1 cellular context compared by ENCODE assay signal in the genomic region with DNA sequence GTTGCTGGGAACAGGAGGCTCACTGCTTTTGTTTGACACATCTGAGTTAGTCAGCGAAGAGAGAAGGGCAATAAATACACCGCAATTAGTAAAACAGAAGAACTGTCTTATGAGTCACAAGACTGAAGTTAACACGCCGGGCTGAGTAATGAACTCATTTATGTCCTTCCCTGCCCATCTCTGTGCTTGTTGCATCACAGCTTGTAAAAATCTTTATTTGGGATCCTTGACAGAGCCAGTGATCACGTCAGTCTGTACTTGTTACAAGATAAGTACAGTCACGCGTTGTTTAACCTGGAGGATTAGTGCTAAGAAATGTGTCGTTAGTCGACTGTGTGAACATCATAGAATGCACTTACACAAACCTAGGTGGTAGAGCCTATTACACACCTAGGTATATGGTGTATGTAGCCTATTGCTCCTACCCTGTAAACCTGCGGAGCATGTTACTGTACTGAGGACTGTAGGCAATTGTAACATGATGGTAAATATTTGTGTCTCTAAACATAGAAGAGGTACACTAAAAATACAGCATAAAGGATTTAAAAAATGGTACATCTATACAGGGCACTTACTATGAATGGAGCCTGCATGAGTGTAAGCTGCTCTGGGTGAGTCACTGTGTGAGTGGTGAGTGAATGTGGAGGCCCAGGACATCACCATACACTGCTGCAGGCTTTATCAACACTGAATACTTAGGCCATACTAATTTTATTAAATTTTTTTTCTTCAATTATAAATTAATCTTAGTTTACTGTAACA.
TF ChIP-seq lines count a peak whose summit lies in the region.

No MANE protein-coding gene starts in this region.

TF ChIP-seq in HEK293, 187 proteins besides CTCF, POLR2A, EP300 and RAD21 (continued from another document and continues in another):
- TF ChIP-seq, protein P1, sequence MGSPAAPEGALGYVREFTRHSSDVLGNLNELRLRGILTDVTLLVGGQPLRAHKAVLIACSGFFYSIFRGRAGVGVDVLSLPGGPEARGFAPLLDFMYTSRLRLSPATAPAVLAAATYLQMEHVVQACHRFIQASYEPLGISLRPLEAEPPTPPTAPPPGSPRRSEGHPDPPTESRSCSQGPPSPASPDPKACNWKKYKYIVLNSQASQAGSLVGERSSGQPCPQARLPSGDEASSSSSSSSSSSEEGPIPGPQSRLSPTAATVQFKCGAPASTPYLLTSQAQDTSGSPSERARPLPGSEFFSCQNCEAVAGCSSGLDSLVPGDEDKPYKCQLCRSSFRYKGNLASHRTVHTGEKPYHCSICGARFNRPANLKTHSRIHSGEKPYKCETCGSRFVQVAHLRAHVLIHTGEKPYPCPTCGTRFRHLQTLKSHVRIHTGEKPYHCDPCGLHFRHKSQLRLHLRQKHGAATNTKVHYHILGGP (tag by site-specific recombination; IDR thresholded peaks at IDR 0.05) = peak; percentile 41
- no peak for TF ChIP-seq ZIC2 (tag by site-specific recombination; IDR thresholded peaks at IDR 0.05)
- TF ChIP-seq, protein P2, sequence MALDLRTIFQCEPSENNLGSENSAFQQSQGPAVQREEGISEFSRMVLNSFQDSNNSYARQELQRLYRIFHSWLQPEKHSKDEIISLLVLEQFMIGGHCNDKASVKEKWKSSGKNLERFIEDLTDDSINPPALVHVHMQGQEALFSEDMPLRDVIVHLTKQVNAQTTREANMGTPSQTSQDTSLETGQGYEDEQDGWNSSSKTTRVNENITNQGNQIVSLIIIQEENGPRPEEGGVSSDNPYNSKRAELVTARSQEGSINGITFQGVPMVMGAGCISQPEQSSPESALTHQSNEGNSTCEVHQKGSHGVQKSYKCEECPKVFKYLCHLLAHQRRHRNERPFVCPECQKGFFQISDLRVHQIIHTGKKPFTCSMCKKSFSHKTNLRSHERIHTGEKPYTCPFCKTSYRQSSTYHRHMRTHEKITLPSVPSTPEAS (tag by site-specific recombination; IDR thresholded peaks at IDR 0.05) = peak; percentile 73
- no peak for TF ChIP-seq ZNF664 (tag by site-specific recombination; IDR thresholded peaks at IDR 0.05)
- TF ChIP-seq ZFP3 (tag by site-specific recombination; IDR thresholded peaks at IDR 0.05; ENCODE audit: low read depth) = no peak
- TF ChIP-seq, protein P3, sequence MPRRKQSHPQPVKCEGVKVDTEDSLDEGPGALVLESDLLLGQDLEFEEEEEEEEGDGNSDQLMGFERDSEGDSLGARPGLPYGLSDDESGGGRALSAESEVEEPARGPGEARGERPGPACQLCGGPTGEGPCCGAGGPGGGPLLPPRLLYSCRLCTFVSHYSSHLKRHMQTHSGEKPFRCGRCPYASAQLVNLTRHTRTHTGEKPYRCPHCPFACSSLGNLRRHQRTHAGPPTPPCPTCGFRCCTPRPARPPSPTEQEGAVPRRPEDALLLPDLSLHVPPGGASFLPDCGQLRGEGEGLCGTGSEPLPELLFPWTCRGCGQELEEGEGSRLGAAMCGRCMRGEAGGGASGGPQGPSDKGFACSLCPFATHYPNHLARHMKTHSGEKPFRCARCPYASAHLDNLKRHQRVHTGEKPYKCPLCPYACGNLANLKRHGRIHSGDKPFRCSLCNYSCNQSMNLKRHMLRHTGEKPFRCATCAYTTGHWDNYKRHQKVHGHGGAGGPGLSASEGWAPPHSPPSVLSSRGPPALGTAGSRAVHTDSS (tag by site-specific recombination; IDR thresholded peaks at IDR 0.05) = peak; percentile 12; the same call in 1 of the 2 replicates
- TF ChIP-seq ZNF501 (tag by site-specific recombination; IDR thresholded peaks at IDR 0.05) = peak; percentile 62; the same call in 1 of the 2 replicates
- TF ChIP-seq ZNF19 (tag by site-specific recombination; IDR thresholded peaks at IDR 0.05; ENCODE audit: low read depth) = no peak
- peak; percentile 86 for TF ChIP-seq TRIM28 (IDR thresholded peaks at IDR 0.05; ENCODE audit: borderline replicate concordance, low read length)
- no peak for TF ChIP-seq ZNF16 (tag by site-specific recombination; IDR thresholded peaks at IDR 0.05; ENCODE audit: low read depth)
- no peak for TF ChIP-seq ZNF624 (tag by site-specific recombination; IDR thresholded peaks at IDR 0.05)
- TF ChIP-seq ZNF76 (tag by site-specific recombination; IDR thresholded peaks at IDR 0.05; ENCODE audit: borderline replicate concordance, low read depth) = peak; percentile 50; the same call in 1 of the 2 replicates
- TF ChIP-seq, protein P4, sequence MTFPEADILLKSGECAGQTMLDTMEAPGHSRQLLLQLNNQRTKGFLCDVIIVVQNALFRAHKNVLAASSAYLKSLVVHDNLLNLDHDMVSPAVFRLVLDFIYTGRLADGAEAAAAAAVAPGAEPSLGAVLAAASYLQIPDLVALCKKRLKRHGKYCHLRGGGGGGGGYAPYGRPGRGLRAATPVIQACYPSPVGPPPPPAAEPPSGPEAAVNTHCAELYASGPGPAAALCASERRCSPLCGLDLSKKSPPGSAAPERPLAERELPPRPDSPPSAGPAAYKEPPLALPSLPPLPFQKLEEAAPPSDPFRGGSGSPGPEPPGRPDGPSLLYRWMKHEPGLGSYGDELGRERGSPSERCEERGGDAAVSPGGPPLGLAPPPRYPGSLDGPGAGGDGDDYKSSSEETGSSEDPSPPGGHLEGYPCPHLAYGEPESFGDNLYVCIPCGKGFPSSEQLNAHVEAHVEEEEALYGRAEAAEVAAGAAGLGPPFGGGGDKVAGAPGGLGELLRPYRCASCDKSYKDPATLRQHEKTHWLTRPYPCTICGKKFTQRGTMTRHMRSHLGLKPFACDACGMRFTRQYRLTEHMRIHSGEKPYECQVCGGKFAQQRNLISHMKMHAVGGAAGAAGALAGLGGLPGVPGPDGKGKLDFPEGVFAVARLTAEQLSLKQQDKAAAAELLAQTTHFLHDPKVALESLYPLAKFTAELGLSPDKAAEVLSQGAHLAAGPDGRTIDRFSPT (tag by site-specific recombination; IDR thresholded peaks at IDR 0.05) = peak; percentile 99
- peak; percentile 86 for TF ChIP-seq ZNF184 (tag by site-specific recombination; IDR thresholded peaks at IDR 0.05)
- no peak for TF ChIP-seq ZNF707 (tag by site-specific recombination; IDR thresholded peaks at IDR 0.05)
- TF ChIP-seq ZNF670 (tag by site-specific recombination; IDR thresholded peaks at IDR 0.05; ENCODE audit: low read depth) = no peak
- TF ChIP-seq ZNF747 (tag by site-specific recombination; IDR thresholded peaks at IDR 0.05) = no peak
- TF ChIP-seq ZNF792 (tag by site-specific recombination; IDR thresholded peaks at IDR 0.05) = peak; percentile 79; the same call in 1 of the 2 replicates
- no peak for TF ChIP-seq ZNF266 (tag by site-specific recombination; IDR thresholded peaks at IDR 0.05; ENCODE audit: low read depth)
- TF ChIP-seq ZFP37 (tag by site-specific recombination; IDR thresholded peaks at IDR 0.05) = peak; percentile 80
- TF ChIP-seq ZNF830 (tag by site-specific recombination; IDR thresholded peaks at IDR 0.05; ENCODE audit: low read depth) = no peak
- peak; percentile 92 for TF ChIP-seq OVOL3 (tag by site-specific recombination; IDR thresholded peaks at IDR 0.05)
- TF ChIP-seq KLF16 (tag by site-specific recombination; IDR thresholded peaks at IDR 0.05) = peak; percentile 77
- no peak for TF ChIP-seq ZBTB7A (tag by site-specific recombination; IDR thresholded peaks at IDR 0.05; ENCODE audit: low read depth)
- peak; percentile 93 for TF ChIP-seq FEZF1 (tag by site-specific recombination; IDR thresholded peaks at IDR 0.05)
- TF ChIP-seq, protein P5, sequence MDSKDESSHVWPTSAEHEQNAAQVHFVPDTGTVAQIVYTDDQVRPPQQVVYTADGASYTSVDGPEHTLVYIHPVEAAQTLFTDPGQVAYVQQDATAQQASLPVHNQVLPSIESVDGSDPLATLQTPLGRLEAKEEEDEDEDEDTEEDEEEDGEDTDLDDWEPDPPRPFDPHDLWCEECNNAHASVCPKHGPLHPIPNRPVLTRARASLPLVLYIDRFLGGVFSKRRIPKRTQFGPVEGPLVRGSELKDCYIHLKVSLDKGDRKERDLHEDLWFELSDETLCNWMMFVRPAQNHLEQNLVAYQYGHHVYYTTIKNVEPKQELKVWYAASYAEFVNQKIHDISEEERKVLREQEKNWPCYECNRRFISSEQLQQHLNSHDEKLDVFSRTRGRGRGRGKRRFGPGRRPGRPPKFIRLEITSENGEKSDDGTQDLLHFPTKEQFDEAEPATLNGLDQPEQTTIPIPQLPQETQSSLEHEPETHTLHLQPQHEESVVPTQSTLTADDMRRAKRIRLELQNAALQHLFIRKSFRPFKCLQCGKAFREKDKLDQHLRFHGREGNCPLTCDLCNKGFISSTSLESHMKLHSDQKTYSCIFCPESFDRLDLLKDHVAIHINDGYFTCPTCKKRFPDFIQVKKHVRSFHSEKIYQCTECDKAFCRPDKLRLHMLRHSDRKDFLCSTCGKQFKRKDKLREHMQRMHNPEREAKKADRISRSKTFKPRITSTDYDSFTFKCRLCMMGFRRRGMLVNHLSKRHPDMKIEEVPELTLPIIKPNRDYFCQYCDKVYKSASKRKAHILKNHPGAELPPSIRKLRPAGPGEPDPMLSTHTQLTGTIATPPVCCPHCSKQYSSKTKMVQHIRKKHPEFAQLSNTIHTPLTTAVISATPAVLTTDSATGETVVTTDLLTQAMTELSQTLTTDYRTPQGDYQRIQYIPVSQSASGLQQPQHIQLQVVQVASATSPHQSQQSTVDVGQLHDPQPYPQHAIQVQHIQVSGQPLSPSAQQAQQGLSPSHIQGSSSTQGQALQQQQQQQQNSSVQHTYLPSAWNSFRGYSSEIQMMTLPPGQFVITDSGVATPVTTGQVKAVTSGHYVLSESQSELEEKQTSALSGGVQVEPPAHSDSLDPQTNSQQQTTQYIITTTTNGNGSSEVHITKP (tag by site-specific recombination; IDR thresholded peaks at IDR 0.05) = peak; percentile 97
- TF ChIP-seq ZNF274 (IDR thresholded peaks at IDR 0.05; ENCODE audit: low read length) = no peak
- no peak for TF ChIP-seq ZNF274 (tag by site-specific recombination; IDR thresholded peaks at IDR 0.05; ENCODE audit: borderline replicate concordance)
- TF ChIP-seq KLF10 (tag by site-specific recombination; IDR thresholded peaks at IDR 0.05) = peak; percentile 86
- TF ChIP-seq ZNF132 (tag by site-specific recombination; IDR thresholded peaks at IDR 0.05; ENCODE audit: borderline replicate concordance) = no peak
- TF ChIP-seq ZNF48 (tag by site-specific recombination; IDR thresholded peaks at IDR 0.05) = no peak
- no peak for TF ChIP-seq ZNF140 (tag by site-specific recombination; IDR thresholded peaks at IDR 0.05)
- peak; percentile 94 for TF ChIP-seq ZNF660 (tag by site-specific recombination; IDR thresholded peaks at IDR 0.05)
- TF ChIP-seq GLI2 (tag by site-specific recombination; IDR thresholded peaks at IDR 0.05; ENCODE audit: borderline replicate concordance, low read depth) = peak; percentile 88; the same call in 1 of the 2 replicates
- peak; percentile 97 for TF ChIP-seq ZNF843 (tag by site-specific recombination; IDR thresholded peaks at IDR 0.05)
- TF ChIP-seq, protein P6, sequence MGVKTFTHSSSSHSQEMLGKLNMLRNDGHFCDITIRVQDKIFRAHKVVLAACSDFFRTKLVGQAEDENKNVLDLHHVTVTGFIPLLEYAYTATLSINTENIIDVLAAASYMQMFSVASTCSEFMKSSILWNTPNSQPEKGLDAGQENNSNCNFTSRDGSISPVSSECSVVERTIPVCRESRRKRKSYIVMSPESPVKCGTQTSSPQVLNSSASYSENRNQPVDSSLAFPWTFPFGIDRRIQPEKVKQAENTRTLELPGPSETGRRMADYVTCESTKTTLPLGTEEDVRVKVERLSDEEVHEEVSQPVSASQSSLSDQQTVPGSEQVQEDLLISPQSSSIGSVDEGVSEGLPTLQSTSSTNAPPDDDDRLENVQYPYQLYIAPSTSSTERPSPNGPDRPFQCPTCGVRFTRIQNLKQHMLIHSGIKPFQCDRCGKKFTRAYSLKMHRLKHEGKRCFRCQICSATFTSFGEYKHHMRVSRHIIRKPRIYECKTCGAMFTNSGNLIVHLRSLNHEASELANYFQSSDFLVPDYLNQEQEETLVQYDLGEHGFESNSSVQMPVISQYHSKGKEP (tag by site-specific recombination; IDR thresholded peaks at IDR 0.05) = peak; percentile 83
- no peak for TF ChIP-seq HOXA7 (CRISPR knock-in tag; IDR thresholded peaks at IDR 0.05; ENCODE audit: borderline replicate concordance)
- no peak for TF ChIP-seq ZNF785 (tag by site-specific recombination; IDR thresholded peaks at IDR 0.05)
- peak; percentile 74 for TF ChIP-seq ZNF2 (tag by site-specific recombination; IDR thresholded peaks at IDR 0.05)
- TF ChIP-seq ZNF23 (tag by site-specific recombination; IDR thresholded peaks at IDR 0.05; ENCODE audit: borderline replicate concordance) = no peak
- TF ChIP-seq, protein P7, sequence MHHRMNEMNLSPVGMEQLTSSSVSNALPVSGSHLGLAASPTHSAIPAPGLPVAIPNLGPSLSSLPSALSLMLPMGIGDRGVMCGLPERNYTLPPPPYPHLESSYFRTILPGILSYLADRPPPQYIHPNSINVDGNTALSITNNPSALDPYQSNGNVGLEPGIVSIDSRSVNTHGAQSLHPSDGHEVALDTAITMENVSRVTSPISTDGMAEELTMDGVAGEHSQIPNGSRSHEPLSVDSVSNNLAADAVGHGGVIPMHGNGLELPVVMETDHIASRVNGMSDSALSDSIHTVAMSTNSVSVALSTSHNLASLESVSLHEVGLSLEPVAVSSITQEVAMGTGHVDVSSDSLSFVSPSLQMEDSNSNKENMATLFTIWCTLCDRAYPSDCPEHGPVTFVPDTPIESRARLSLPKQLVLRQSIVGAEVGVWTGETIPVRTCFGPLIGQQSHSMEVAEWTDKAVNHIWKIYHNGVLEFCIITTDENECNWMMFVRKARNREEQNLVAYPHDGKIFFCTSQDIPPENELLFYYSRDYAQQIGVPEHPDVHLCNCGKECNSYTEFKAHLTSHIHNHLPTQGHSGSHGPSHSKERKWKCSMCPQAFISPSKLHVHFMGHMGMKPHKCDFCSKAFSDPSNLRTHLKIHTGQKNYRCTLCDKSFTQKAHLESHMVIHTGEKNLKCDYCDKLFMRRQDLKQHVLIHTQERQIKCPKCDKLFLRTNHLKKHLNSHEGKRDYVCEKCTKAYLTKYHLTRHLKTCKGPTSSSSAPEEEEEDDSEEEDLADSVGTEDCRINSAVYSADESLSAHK (tag by site-specific recombination; IDR thresholded peaks at IDR 0.05) = peak; percentile 81
- TF ChIP-seq ZNF571 (tag by site-specific recombination; IDR thresholded peaks at IDR 0.05) = no peak
